8 cellular contexts compared by ENCODE assay signal in genomic region chr3:125375950-125376679, GRCh38. TPM values are rescaled to one million over a fixed set of nuclear protein-coding genes. Genes with fewer than 3 reads are reported as not detected.
A peak's percentile ranks its signal among the peaks of the same experiment; 100 is the strongest.
DNase-seq lines count a peak whose midpoint lies in the region; ATAC-seq, FAIRE-seq and TF ChIP-seq lines count a peak whose summit lies in the region.

No MANE protein-coding gene starts in this region.

- DNase-seq in NCI-H146 (lab: John Stamatoyannopoulos, UW) (peak; percentile 94), GM12878 (ENCODE audit: low read depth, low spot score) (no peak), lung (ENCODE audit: low spot score) (no peak), vagina (ENCODE audit: extremely low spot score in 2 of 2) (no peak), GM20000 (ENCODE audit: low spot score) (no peak)

- 49% methylated on average over 10 of the region's 10 CpGs for WGBS in GM12878 (ENCODE audit: insufficient coverage, insufficient replicate concordance, low lambda C conversion rate, missing lambda C conversion rate)
- WGBS in lung, 2 donors, result 57 to 59% methylated on average over 10 of the region's 10 CpGs

- TF ChIP-seq RAD21 in GM12878 (IDR thresholded peaks at IDR 0.05; ENCODE audit: insufficient read depth, low read depth, low read length), result no peak

- H2AFZ ChIP-seq in GM12878 (ENCODE audit: control insufficient read depth, low read depth, low read length), result peak overlapping the region; percentile 41; the same call in 1 of the 2 replicates

- H3K36me3 ChIP-seq in GM12878 (ENCODE audit: control insufficient read depth in 2 of 2, insufficient read depth in 2 of 2, low read length in 1 of 2) (no peaks in the 10 kb centered on the region), lung (ENCODE audit: control insufficient read depth in 2 of 2, insufficient read depth in 2 of 2, low read length in 2 of 2) (no peaks in the 10 kb centered on the region), vagina (no peaks in the 10 kb centered on the region)

- peak; percentile 2 for ATAC-seq in GM18909 (IDR thresholded peaks at IDR 0.05; ENCODE audit: poor library complexity, unreplicated experiment)
- ATAC-seq in GM12878, result peak; percentile 13; the same call in 1 of the 3 replicates
- no peak for ATAC-seq in lung (ENCODE audit: insufficient read depth, low FRiP score)
- ATAC-seq in HG02970 (IDR thresholded peaks at IDR 0.05; ENCODE audit: low FRiP score, unreplicated experiment), result no peak
- ATAC-seq in HG02610 (IDR thresholded peaks at IDR 0.05; ENCODE audit: unreplicated experiment), result no peak

- H3K4me3 ChIP-seq in GM12878 (peak overlapping the region; percentile 90), lung (peak overlapping the region; percentile 94), vagina (peak overlapping the region; percentile 96 to 97)

- in situ Hi-C loops in GM12878 (cut with MboI), result no loop called here

- RAD21 ChIA-PET in GM12878 (lab: Charles Lee; ENCODE audit: unreplicated experiment), result interaction anchor here (0.5 to 2.4 kb wide), 5 partner anchors 25 to 381 kb away, joined by 3 to 11 read pairs (median 4); no protein-coding TSS in a partner anchor

- peak overlapping the region; percentile 87 for H3K9ac ChIP-seq in GM12878 (ENCODE audit: control insufficient read depth, insufficient read depth, low read length)

- POLR2A ChIA-PET in GM12878 (lab: Charles Lee), result interaction anchor here (1.3 to 1.7 kb wide), 3 partner anchors 12 to 20 kb away, joined by 6 to 12 read pairs (median 6); no protein-coding TSS in a partner anchor

- H3K4me2 ChIP-seq in GM12878 (ENCODE audit: control insufficient read depth, insufficient read depth), result peak overlapping the region; percentile 75

- peak overlapping the region; percentile 76 for H3K27ac ChIP-seq in GM12878 (ENCODE audit: control insufficient read depth, insufficient read depth)
- peak overlapping the region; percentile 79 to 93 for H3K27ac ChIP-seq in lung (ENCODE audit: low read depth in 1 of 2, low read length in 1 of 2)
- peak overlapping the region; percentile 93 for H3K27ac ChIP-seq in vagina

- H3K9me3 ChIP-seq in GM12878 (replicated peaks; ENCODE audit: control insufficient read depth, insufficient read depth, low read length) (no peaks in the 10 kb centered on the region; the same call in 2 of the 3 replicates), lung (ENCODE audit: control insufficient read depth in 2 of 2, insufficient read depth in 1 of 2, low read length in 1 of 2) (no peaks in the 10 kb centered on the region), vagina (no peaks in the 10 kb centered on the region)

- no peak for FAIRE-seq in GM12878 (lab: Jason Lieb, UNC)

- TF ChIP-seq CTCF in GM12878 (IDR thresholded peaks at IDR 0.05 in 2 of 3, conservative IDR thresholded peaks at IDR 0.05 in 1 of 3; ENCODE audit: control insufficient read depth in 2 of 3, extremely low read depth in 1 of 3, insufficient read depth in 1 of 3, low read depth in 3 of 3, low read length in 3 of 3) (no peak), lung (IDR thresholded peaks at IDR 0.05; ENCODE audit: control extremely low read depth, extremely low read depth) (no peak), vagina (IDR thresholded peaks at IDR 0.05) (no peak), GM20000 (IDR thresholded peaks at IDR 0.05; ENCODE audit: extremely low read depth, missing control alignments) (no peak)

- TF ChIP-seq EP300 in GM12878 (IDR thresholded peaks at IDR 0.05; ENCODE audit: borderline replicate concordance in 1 of 2, control insufficient read depth in 1 of 2, low read depth in 2 of 2, low read length in 2 of 2), result no peak

- no peak for TF ChIP-seq POLR2A in GM12878 (IDR thresholded peaks at IDR 0.05; ENCODE audit: low read depth, low read length)
- no peak for TF ChIP-seq POLR2A in vagina (IDR thresholded peaks at IDR 0.05)

- H3K4me1 ChIP-seq in GM12878 (ENCODE audit: control insufficient read depth, insufficient read depth, low read length) (no peaks in the 10 kb centered on the region), lung (ENCODE audit: control insufficient read depth in 2 of 2, insufficient read depth in 2 of 2, low read length in 2 of 2) (peaks cover 0 to 15% of the 10 kb centered on the region in 2 donors), vagina (peaks cover 32% of the 10 kb centered on the region)

- no peaks in the 10 kb centered on the region for H4K20me1 ChIP-seq in GM12878 (ENCODE audit: control insufficient read depth, insufficient read depth)

- intact Hi-C loops in GM12878 (cut with micrococcal nuclease; ENCODE audit: unreplicated experiment) (no loop called here), vagina (cut with DNase I) (no loop called here)

- H3K27me3 ChIP-seq in GM12878 (replicated peaks in 1 of 2; ENCODE audit: control insufficient read depth in 2 of 2, insufficient read depth in 2 of 2, low read length in 1 of 2) (no peaks in the 10 kb centered on the region), lung (ENCODE audit: control insufficient read depth, insufficient read depth) (no peaks in the 10 kb centered on the region), vagina (peaks cover 4% of the 10 kb centered on the region)

- CTCF ChIA-PET in GM12878 (lab: Yijun Ruan, JAX), result interaction anchor here (0.6 to 1.5 kb wide), 3 partner anchors 209 to 381 kb away, joined by 3 to 6 read pairs (median 3); no protein-coding TSS in a partner anchor

- BruUV-seq in GM12878 (replicated peaks; lab: Mats Ljungman, UMichigan), result no TSS peak

- SMC1A ChIA-PET in GM12878 (lab: Charles Lee; ENCODE audit: uncharacterized antibody, unreplicated experiment), result interaction anchor here (1.1 to 1.7 kb wide), 9 partner anchors 10 to 381 kb away, joined by 3 to 5 read pairs (median 3); no protein-coding TSS in a partner anchor

- H3K79me2 ChIP-seq in GM12878 (ENCODE audit: control insufficient read depth, insufficient read depth, low read length), result peaks cover 45% of the 10 kb centered on the region

TF ChIP-seq in GM12878, 131 proteins besides CTCF, POLR2A, EP300 and RAD21 (continues in another document):
- TF ChIP-seq ASH2L (IDR thresholded peaks at IDR 0.05; ENCODE audit: borderline replicate concordance, low read depth), result no peak
- TF ChIP-seq KDM1A (IDR thresholded peaks at IDR 0.05; ENCODE audit: borderline replicate concordance), result no peak
- TF ChIP-seq PAX8 (IDR thresholded peaks at IDR 0.05), result no peak
- no peak for TF ChIP-seq E4F1 (IDR thresholded peaks at IDR 0.05; ENCODE audit: borderline replicate concordance, partially characterized antibody)
- TF ChIP-seq, protein P1, sequence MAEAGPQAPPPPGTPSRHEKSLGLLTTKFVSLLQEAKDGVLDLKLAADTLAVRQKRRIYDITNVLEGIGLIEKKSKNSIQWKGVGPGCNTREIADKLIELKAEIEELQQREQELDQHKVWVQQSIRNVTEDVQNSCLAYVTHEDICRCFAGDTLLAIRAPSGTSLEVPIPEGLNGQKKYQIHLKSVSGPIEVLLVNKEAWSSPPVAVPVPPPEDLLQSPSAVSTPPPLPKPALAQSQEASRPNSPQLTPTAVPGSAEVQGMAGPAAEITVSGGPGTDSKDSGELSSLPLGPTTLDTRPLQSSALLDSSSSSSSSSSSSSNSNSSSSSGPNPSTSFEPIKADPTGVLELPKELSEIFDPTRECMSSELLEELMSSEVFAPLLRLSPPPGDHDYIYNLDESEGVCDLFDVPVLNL (IDR thresholded peaks at IDR 0.05; ENCODE audit: low read depth, low read length), result no peak
- no peak for TF ChIP-seq EZH2 (IDR thresholded peaks at IDR 0.05; ENCODE audit: borderline replicate concordance, control insufficient read depth, low read depth, low read length)
- TF ChIP-seq NBN (IDR thresholded peaks at IDR 0.05), result no peak
- no peak for TF ChIP-seq SMARCA5 (IDR thresholded peaks at IDR 0.05)
- no peak for TF ChIP-seq DPF2 (IDR thresholded peaks at IDR 0.05)
- no peak for TF ChIP-seq CBX3 (IDR thresholded peaks at IDR 0.05; ENCODE audit: borderline replicate concordance, low read depth)
- TF ChIP-seq NFIC (IDR thresholded peaks at IDR 0.05; ENCODE audit: low read depth, low read length), result 0 out of 2 replicates have a peak, but pooled peaks have one; percentile 42

RNA-seq across cellular contexts. Expression of gene ZNF148, which starts 1.0 kb away (rescaled TPM):
- total RNA-seq in GM12878 (2013; cell fraction: nucleolus; rRNA removed), result 74.2 and 78.6 TPM in 2 replicates
- total RNA-seq in GM12878 (2014; rRNA removed) (21.7 and 23.9 TPM in 2 replicates), GM12878 (2014; rRNA removed; fragmentation: Illumina TruSeq; extraction: Trizol) (30.1 and 31.6 TPM in 2 replicates), GM12878 (2021) (37.0 and 39.2 TPM in 2 replicates), lung (10 to 100 TPM; 33.3 to 46.2 TPM), vagina (16.5 TPM)
- 31.6 TPM for polyA plus RNA-seq in GM12878 (2011; ENCODE audit: low read depth)
- polyA plus RNA-seq in GM12878 (2011; rRNA removed) (29.7 and 39.2 TPM in 2 replicates), GM12878 (2014; fragmentation: Illumina TruSeq; extraction: Trizol) (23.7 and 26.8 TPM in 2 replicates), GM12878 (2014; fragmentation: Nextera tagmentation; extraction: Ambion mirVana) (1 to 10 TPM; 8.6 to 9.4 TPM), GM12878 (2014; rRNA removed) (10.1 and 11.2 TPM in 2 replicates), GM12878 (2016; fragmentation: Nextera tagmentation; extraction: Ambion mirVana) (10 to 100 TPM; 37.0 to 40.4 TPM), lung (1 to 10 TPM; 3.5 to 7.5 TPM)
- 12.4 and 14.0 TPM in 2 replicates for polyA plus RNA-seq in GM12878 (2011; cell fraction: cytosol; rRNA removed)
- polyA plus RNA-seq in GM12878 (2011; cell fraction: nucleus; rRNA removed), result 13.7 and 17.3 TPM in 2 replicates
- polyA plus RNA-seq in GM12878 (2012), result 13.8 and 17.8 TPM in 2 replicates
- polyA minus RNA-seq in GM12878 (2011; rRNA and poly(A)+ RNA removed), result 76.1 and 200 TPM in 2 replicates
- polyA minus RNA-seq in GM12878 (2011; cell fraction: cytosol; rRNA and poly(A)+ RNA removed), result 26.6 and 27.9 TPM in 2 replicates
- 29.4 and 38.2 TPM in 2 replicates for polyA minus RNA-seq in GM12878 (2011; cell fraction: nucleus; rRNA and poly(A)+ RNA removed)

Comparison
In these comparisons a context has a peak if more than half of its experiments do, and no peak if none do; other contexts are left out.
1. ATAC-seq: peak in GM18909 (single experiment) and GM12878 (single experiment); none in lung (single experiment), HG02970 (single experiment) and HG02610 (single experiment).
2. Peak in every context shown above with its lines, with median percentiles within 50 percentile points of each other: H3K27ac ChIP-seq and H3K4me3 ChIP-seq.